In genomic region chr11:313304-313786, GRCh38 we compare ENCODE assay signal across 9 cellular contexts. TPM values are rescaled to one million over a fixed set of nuclear protein-coding genes. Genes with fewer than 3 reads are reported as not detected.
DNase-seq lines count a peak whose midpoint lies in the region; ATAC-seq and TF ChIP-seq lines count a peak whose summit lies in the region.
"Had no signal": no experiment of that assay in that cellular context is flagged by ENCODE, and none has a peak within 500 bp of the region (broad histone marks: within the 10 kb centered on the region; RNA-seq: fewer than 3 reads in every experiment).

No MANE protein-coding gene starts in this region.

- no peaks in the 10 kb centered on the region for H3K9me3 ChIP-seq in vagina

- in situ Hi-C loops in astrocyte of the cerebellum (cut with HindIII; ENCODE audit: low sequenced_read_pairs): no loop called here

- TF ChIP-seq CTCF in astrocyte of the cerebellum (IDR thresholded peaks at IDR 0.05; ENCODE audit: low read depth, low read length, missing control alignments) (no peak), mesothelial cell of epicardium (IDR thresholded peaks at IDR 0.05; ENCODE audit: unreplicated experiment) (no peak), vagina (IDR thresholded peaks at IDR 0.05) (no peak)

- no peak for TF ChIP-seq POLR2A in vagina (IDR thresholded peaks at IDR 0.05)

- ATAC-seq in HG03442 (IDR thresholded peaks at IDR 0.05; ENCODE audit: unreplicated experiment): no peak

- intact Hi-C loops in vagina (cut with DNase I): no loop called here

- peaks cover 70% of the 10 kb centered on the region for H3K4me1 Mint-ChIP-seq in mesothelial cell of epicardium

- H3K27me3 ChIP-seq in vagina: no peaks in the 10 kb centered on the region

- peak overlapping the region; percentile 93 for H3K27ac Mint-ChIP-seq in mesothelial cell of epicardium

- H3K4me3 ChIP-seq in astrocyte of the cerebellum (ENCODE audit: low read depth, low read length) (peak overlapping the region; percentile 61), vagina (peak overlapping the region; percentile 63 to 82)

- peak overlapping the region; percentile 97 for H3K27ac ChIP-seq in vagina

- H3K4me1 ChIP-seq in vagina: peaks cover 53% of the 10 kb centered on the region

- no peaks in the 10 kb centered on the region for H3K36me3 ChIP-seq in vagina

- H3K9me3 Mint-ChIP-seq in mesothelial cell of epicardium: no peaks in the 10 kb centered on the region

- peak; percentile 31 for DNase-seq in stimulated activated CD4-positive, alpha-beta T cell treated with anti-CD3 and anti-CD28 coated beads, Interleukin-15, amount 100 ng/mL, for 24 hours
- DNase-seq in stimulated activated CD4-positive, alpha-beta T cell treated with anti-CD3 and anti-CD28 coated beads, Interleukin-2, amount 100 ng/mL, for 24 hours: no peak
- DNase-seq in astrocyte of the cerebellum (ENCODE audit: low read depth) (no peak), mesothelial cell of epicardium (ENCODE audit: low spot score in 2 of 2, unreplicated experiment in 2 of 2) (no peak), vagina (ENCODE audit: extremely low spot score in 2 of 2) (no peak), NCI-H1417 (lab: John Stamatoyannopoulos, UW) (no peak), kidney glomerular epithelial cell (lab: John Stamatoyannopoulos, UW) (no peak)

- H3K36me3 Mint-ChIP-seq in mesothelial cell of epicardium: no peaks in the 10 kb centered on the region

- H3K27me3 Mint-ChIP-seq in mesothelial cell of epicardium (ENCODE audit: low read depth): peaks cover 19% of the 10 kb centered on the region

- H3K4me3 Mint-ChIP-seq in mesothelial cell of epicardium: peak overlapping the region; percentile 86

RNA-seq across cellular contexts. Expression of gene IFITM1, which starts 0.5 kb away (rescaled TPM):
- 120 to 128 TPM (median 122 TPM) in 3 replicates for total RNA-seq in mesothelial cell of epicardium
- total RNA-seq in vagina: 379 TPM

RNA-seq across cellular contexts. Expression of gene IFITM2, which starts 5.7 kb away (rescaled TPM):
- 208 to 224 TPM (median 210 TPM) in 3 replicates for total RNA-seq in mesothelial cell of epicardium
- 780 TPM for total RNA-seq in vagina

RNA-seq across cellular contexts. Expression of gene IFITM3, which starts 7.3 kb away (rescaled TPM):
- total RNA-seq in mesothelial cell of epicardium (540 to 561 TPM (median 547 TPM) in 3 replicates), vagina (908 TPM)

RNA-seq across cellular contexts. Expression of gene IFITM5, which starts 14.0 kb away (rescaled TPM):
- not detected in 3 replicates for total RNA-seq in mesothelial cell of epicardium
- not detected for total RNA-seq in vagina
- total RNA-seq: bronchial epithelial cell had no signal

RNA-seq across cellular contexts. Expression of gene PGGHG, which starts 24.4 kb away (rescaled TPM):
- 101 to 109 TPM (median 103 TPM) in 3 replicates for total RNA-seq in mesothelial cell of epicardium
- 46.7 TPM for total RNA-seq in vagina
